ENCODE assay signal across 9 cellular contexts in the genomic region with DNA sequence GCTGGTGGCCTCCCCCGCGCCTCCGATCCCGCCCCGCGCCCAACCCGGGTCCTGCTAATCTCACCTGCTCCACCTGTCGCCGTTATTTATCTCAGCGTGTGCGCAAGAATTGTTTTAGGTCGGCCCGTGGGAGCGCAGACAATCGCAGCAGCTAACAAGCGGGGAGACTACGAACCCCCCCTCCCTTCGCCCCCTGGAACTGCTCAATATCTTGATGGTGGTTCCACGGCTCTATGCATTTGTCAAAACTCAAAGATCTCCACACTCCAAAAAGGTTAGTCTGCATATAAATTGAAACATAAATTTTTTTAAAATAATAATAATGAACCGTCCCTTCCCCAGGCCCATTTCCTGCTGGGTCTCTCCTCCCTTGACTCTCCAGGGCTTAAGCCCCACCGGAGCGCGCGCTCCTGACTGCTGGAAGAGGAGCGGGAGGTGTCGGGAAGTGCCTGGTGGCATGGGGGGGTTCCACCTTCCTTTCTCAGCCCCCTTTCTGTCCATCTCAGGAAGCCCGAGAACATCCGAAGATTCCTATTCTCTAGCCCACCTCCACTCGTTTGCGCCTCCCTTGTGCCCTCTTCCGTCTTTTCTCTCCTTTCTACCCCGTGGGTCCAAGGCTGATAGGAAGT. TPM values are rescaled to one million over a fixed set of nuclear protein-coding genes. Genes with fewer than 3 reads are reported as not detected.
DNase-seq lines count a peak whose midpoint lies in the region; ATAC-seq and TF ChIP-seq lines count a peak whose summit lies in the region.
"Had no signal": no experiment of that assay in that cellular context is flagged by ENCODE, and none has a peak within 500 bp of the region (broad histone marks: within the 10 kb centered on the region; RNA-seq: fewer than 3 reads in every experiment).

No MANE protein-coding gene starts in this region.

- no peaks in the 10 kb centered on the region for H3K36me3 Mint-ChIP-seq in activated CD8-positive, alpha-beta memory T cell treated with anti-CD3 and anti-CD28 coated beads, Interleukin-2, amount 10 ng/mL, durations not matched to agents 7 days and 5 days
- H3K36me3 Mint-ChIP-seq in T-helper 1 cell treated with Interleukin-12 subunit alpha and Interleukin-12 subunit beta and Interleukin-4 antibody, amounts not matched to agents 30 μg/mL and 1 μg/mL, for 36 hours (ENCODE audit: low read depth): peaks cover 3% of the 10 kb centered on the region
- no peaks in the 10 kb centered on the region for H3K36me3 Mint-ChIP-seq in progenitor cell of endocrine pancreas (ENCODE audit: insufficient read depth)

- H3K4me3 Mint-ChIP-seq in activated CD8-positive, alpha-beta memory T cell treated with anti-CD3 and anti-CD28 coated beads, Interleukin-2, amount 10 ng/mL, durations not matched to agents 7 days and 5 days: peak overlapping the region; percentile 88
- peak overlapping the region; percentile 83 for H3K4me3 Mint-ChIP-seq in T-helper 1 cell treated with Interleukin-12 subunit alpha and Interleukin-12 subunit beta and Interleukin-4 antibody, amounts not matched to agents 30 μg/mL and 1 μg/mL, for 36 hours
- peak overlapping the region; percentile 70 for H3K4me3 Mint-ChIP-seq in progenitor cell of endocrine pancreas (ENCODE audit: low read depth)

- H3K4me1 ChIP-seq in endocrine pancreas (ENCODE audit: control insufficient read depth, insufficient read depth, low read length): no peaks in the 10 kb centered on the region

- peak overlapping the region; percentile 46 for H3K4me3 ChIP-seq in endocrine pancreas (ENCODE audit: control insufficient read depth, insufficient read depth, low read length)

- DNase-seq in activated CD8-positive, alpha-beta memory T cell treated with anti-CD3 and anti-CD28 coated beads, Interleukin-2, amount 10 ng/mL, durations not matched to agents 7 days and 5 days: no peak
- no peak for DNase-seq in activated CD8-positive, alpha-beta memory T cell treated with anti-CD3 and anti-CD28 coated beads, Interleukin-2, amount 50 U/mL, for 48 hours
- DNase-seq in progenitor cell of endocrine pancreas (ENCODE audit: low spot score, unreplicated experiment) (no peak), OCI-M1 (lab: John Stamatoyannopoulos, UW) (no peak)

- TF ChIP-seq CTCF in progenitor cell of endocrine pancreas (IDR thresholded peaks at IDR 0.05; ENCODE audit: unreplicated experiment): no peak

- H3K27me3 Mint-ChIP-seq in activated CD8-positive, alpha-beta memory T cell treated with anti-CD3 and anti-CD28 coated beads, Interleukin-2, amount 10 ng/mL, durations not matched to agents 7 days and 5 days: peaks cover 39% of the 10 kb centered on the region
- peaks cover 67% of the 10 kb centered on the region for H3K27me3 Mint-ChIP-seq in T-helper 1 cell treated with Interleukin-12 subunit alpha and Interleukin-12 subunit beta and Interleukin-4 antibody, amounts not matched to agents 30 μg/mL and 1 μg/mL, for 36 hours (ENCODE audit: low read depth)
- H3K27me3 Mint-ChIP-seq in progenitor cell of endocrine pancreas: peaks cover 72% of the 10 kb centered on the region

- H3K4me1 Mint-ChIP-seq in activated CD8-positive, alpha-beta memory T cell treated with anti-CD3 and anti-CD28 coated beads, Interleukin-2, amount 10 ng/mL, durations not matched to agents 7 days and 5 days: peaks cover 27% of the 10 kb centered on the region
- peaks cover 31% of the 10 kb centered on the region for H3K4me1 Mint-ChIP-seq in T-helper 1 cell treated with Interleukin-12 subunit alpha and Interleukin-12 subunit beta and Interleukin-4 antibody, amounts not matched to agents 30 μg/mL and 1 μg/mL, for 36 hours (ENCODE audit: low read depth)
- H3K4me1 Mint-ChIP-seq in progenitor cell of endocrine pancreas (ENCODE audit: low read depth): peaks cover 10% of the 10 kb centered on the region

- no peaks in the 10 kb centered on the region for H3K27me3 ChIP-seq in endocrine pancreas (ENCODE audit: control insufficient read depth, insufficient read depth, low read length)
- H3K27me3 ChIP-seq: adrenal gland had no signal

- peak overlapping the region; percentile 31 for H3K9ac ChIP-seq in endocrine pancreas (ENCODE audit: control insufficient read depth, insufficient read depth, low read length)

- CTCF ChIA-PET in activated CD8-positive, alpha-beta memory T cell treated with anti-CD3 and anti-CD28 coated beads, Interleukin-2, amount 10 ng/mL, durations not matched to agents 7 days and 5 days (lab: Charles Lee): interaction anchor here (0.9 to 2.3 kb wide), 2 partner anchors 7 to 872 kb away, joined by 5 to 9 read pairs; no protein-coding TSS in a partner anchor

- no peaks in the 10 kb centered on the region for H3K36me3 ChIP-seq in endocrine pancreas (ENCODE audit: control insufficient read depth, insufficient read depth, low read length)
- H3K36me3 ChIP-seq: adrenal gland had no signal

- peak overlapping the region; percentile 63 for H3K27ac Mint-ChIP-seq in activated CD8-positive, alpha-beta memory T cell treated with anti-CD3 and anti-CD28 coated beads, Interleukin-2, amount 10 ng/mL, durations not matched to agents 7 days and 5 days
- peak overlapping the region; percentile 43 for H3K27ac Mint-ChIP-seq in T-helper 1 cell treated with Interleukin-12 subunit alpha and Interleukin-12 subunit beta and Interleukin-4 antibody, amounts not matched to agents 30 μg/mL and 1 μg/mL, for 36 hours
- no peak overlapping the region for H3K27ac Mint-ChIP-seq in progenitor cell of endocrine pancreas

- no peaks in the 10 kb centered on the region for H3K9me3 ChIP-seq in endocrine pancreas (ENCODE audit: control insufficient read depth, low read length)
- H3K9me3 ChIP-seq: adrenal gland had no signal

- no peaks in the 10 kb centered on the region for H3K9me3 Mint-ChIP-seq in activated CD8-positive, alpha-beta memory T cell treated with anti-CD3 and anti-CD28 coated beads, Interleukin-2, amount 10 ng/mL, durations not matched to agents 7 days and 5 days (ENCODE audit: low read depth)
- no peaks in the 10 kb centered on the region for H3K9me3 Mint-ChIP-seq in T-helper 1 cell treated with Interleukin-12 subunit alpha and Interleukin-12 subunit beta and Interleukin-4 antibody, amounts not matched to agents 30 μg/mL and 1 μg/mL, for 36 hours
- H3K9me3 Mint-ChIP-seq in progenitor cell of endocrine pancreas (ENCODE audit: low read depth): no peaks in the 10 kb centered on the region

- no peak for ATAC-seq in activated CD8-positive, alpha-beta memory T cell treated with anti-CD3 and anti-CD28 coated beads, Interleukin-2, amount 10 ng/mL, durations not matched to agents 7 days and 5 days
- ATAC-seq in HG03039 (IDR thresholded peaks at IDR 0.05; ENCODE audit: unreplicated experiment) (no peak), GM18873 (IDR thresholded peaks at IDR 0.05; ENCODE audit: low FRiP score, unreplicated experiment) (no peak)

RNA-seq across cellular contexts. Expression of a gene that starts 1.6 kb away (rescaled TPM):
- 10 to 100 TPM; 15.5 to 26.0 TPM for total RNA-seq in activated CD8-positive, alpha-beta memory T cell treated with anti-CD3 and anti-CD28 coated beads, Interleukin-2, amount 10 ng/mL, durations not matched to agents 7 days and 5 days
- 0.55 and 2.0 TPM in 2 replicates for total RNA-seq in progenitor cell of endocrine pancreas
